In genomic region chr21:36059823-36060158, GRCh38 we compare ENCODE assay signal across 8 cellular contexts. TPM values are rescaled to one million over a fixed set of nuclear protein-coding genes. Genes with fewer than 3 reads are reported as not detected.
DNase-seq lines count a peak whose midpoint lies in the region; ATAC-seq and TF ChIP-seq lines count a peak whose summit lies in the region.

No MANE protein-coding gene starts in this region.

- H3K4me1 ChIP-seq in DOHH2 (ENCODE audit: control insufficient read depth, low read length), result peaks cover 20% of the 10 kb centered on the region

- no peaks in the 10 kb centered on the region for H3K9me3 ChIP-seq in DOHH2 (ENCODE audit: control insufficient read depth, insufficient read depth, low read length)

- H3K27me3 ChIP-seq in DOHH2 (ENCODE audit: control insufficient read depth, low read length), result no peaks in the 10 kb centered on the region

- intact Hi-C loops in head of caudate nucleus (cut with DNase I), result loop anchor here (5.0 kb wide), 1 partner anchor 48 kb away; no protein-coding TSS in a partner anchor
- intact Hi-C loops in posterior cingulate gyrus (cut with DNase I), result loop anchor here (5.0 kb wide), 1 partner anchor 48 kb away; no protein-coding TSS in a partner anchor

- H3K4me2 ChIP-seq in DOHH2 (ENCODE audit: low read length), result peak overlapping the region; percentile 75

- peaks cover 23% of the 10 kb centered on the region for H3K79me2 ChIP-seq in DOHH2 (ENCODE audit: control insufficient read depth, low read length)

- ATAC-seq in GM21360 (IDR thresholded peaks at IDR 0.05; ENCODE audit: unreplicated experiment) (peak; percentile 27), HG03469 (IDR thresholded peaks at IDR 0.05; ENCODE audit: unreplicated experiment) (peak; percentile 9)

- no peaks in the 10 kb centered on the region for H3K9me2 ChIP-seq in DOHH2 (replicated peaks; ENCODE audit: control insufficient read depth, low read length)

- no peak for TF ChIP-seq CTCF in DOHH2 (IDR thresholded peaks at IDR 0.05; ENCODE audit: low read depth, low read length, poor library complexity, severe bottlenecking)
- no peak for TF ChIP-seq CTCF in WI38 (IDR thresholded peaks at IDR 0.05; ENCODE audit: low read depth, low read length)

- H3F3A ChIP-seq in DOHH2 (ENCODE audit: control insufficient read depth, insufficient read depth), result peaks cover 3% of the 10 kb centered on the region; the same call in 1 of the 2 replicates

- peak overlapping the region; percentile 93 for H3K4me3 ChIP-seq in DOHH2 (ENCODE audit: low read length)
- H3K4me3 ChIP-seq in WI38 (ENCODE audit: low read depth, low read length), result peak overlapping the region; percentile 77

- H3K36me3 ChIP-seq in DOHH2 (ENCODE audit: control insufficient read depth, low read length), result peaks cover 42% of the 10 kb centered on the region

- no peaks in the 10 kb centered on the region for H4K20me1 ChIP-seq in DOHH2 (ENCODE audit: control insufficient read depth, insufficient read depth, low read depth, low read length)

- H3K27ac ChIP-seq in DOHH2 (ENCODE audit: low read depth, low read length), result peak overlapping the region; percentile 78

- DNase-seq in head of caudate nucleus (peak in 23 of 42 donors; percentile 19 to 56 (median 38)), posterior cingulate gyrus (peak in 6 of 10 donors; percentile 27 to 88 (median 71)), cerebellar cortex (ENCODE audit: low spot score) (no peak), SK-N-DZ (ENCODE audit: low spot score) (no peak)

RNA-seq across cellular contexts. Expression of gene SETD4, which starts 0.5 kb away (rescaled TPM):
- 15.6 and 15.8 TPM in 2 replicates for polyA plus RNA-seq in SK-N-DZ (2014; cell fraction: cytosol; rRNA removed)
- polyA plus RNA-seq in SK-N-DZ (2014; cell fraction: nucleus; rRNA removed), result 24.2 and 30.2 TPM in 2 replicates

RNA-seq across cellular contexts. Expression of gene CBR1, which starts 10.0 kb away (rescaled TPM):
- 29.8 and 36.7 TPM in 2 replicates for polyA plus RNA-seq in SK-N-DZ (2014; cell fraction: cytosol; rRNA removed)
- polyA plus RNA-seq in SK-N-DZ (2014; cell fraction: nucleus; rRNA removed), result 15.8 and 41.2 TPM in 2 replicates

Comparison
In these comparisons a context has a peak if more than half of its experiments do, and no peak if none do; other contexts are left out.
1. DNase-seq: peak in head of caudate nucleus (23 of 42) and posterior cingulate gyrus (6 of 10); none in cerebellar cortex (single experiment) and SK-N-DZ (single experiment).